Comparison of ENCODE assay signal across 8 cellular contexts in genomic region chr6:33411632-33412005, GRCh38. TPM values are rescaled to one million over a fixed set of nuclear protein-coding genes. Genes with fewer than 3 reads are reported as not detected.
DNase-seq lines count a peak whose midpoint lies in the region; ATAC-seq, FAIRE-seq and TF ChIP-seq lines count a peak whose summit lies in the region.

No MANE protein-coding gene starts in this region.

- H4K20me1 ChIP-seq in PC-3 (ENCODE audit: low read length), result no peaks in the 10 kb centered on the region
- no peaks in the 10 kb centered on the region for H4K20me1 ChIP-seq in endothelial cell of umbilical vein (replicated peaks; ENCODE audit: control insufficient read depth, extremely low read depth, insufficient read depth, low read length)

- no peaks in the 10 kb centered on the region for H3K9me2 ChIP-seq in PC-3 (replicated peaks; ENCODE audit: low read length)

- H3K27ac Mint-ChIP-seq in CD8-positive, alpha-beta T cell, result peak overlapping the region; percentile 96

- no peaks in the 10 kb centered on the region for H3K9me3 Mint-ChIP-seq in CD8-positive, alpha-beta T cell

- H3K9me3 ChIP-seq in CD8-positive, alpha-beta T cell (ENCODE audit: low read length), result no peaks in the 10 kb centered on the region
- H3K9me3 ChIP-seq in PC-3 (ENCODE audit: low read length), result no peaks in the 10 kb centered on the region
- no peaks in the 10 kb centered on the region for H3K9me3 ChIP-seq in endothelial cell of umbilical vein (replicated peaks; ENCODE audit: control insufficient read depth, insufficient read depth, low read length)
- no peaks in the 10 kb centered on the region for H3K9me3 ChIP-seq in ovary

- WGBS in ovary, 3 donors, result 33 to 45% (median 35%) methylated on average over 6 of the region's 6 CpGs

- peaks cover 22% of the 10 kb centered on the region for H3K36me3 ChIP-seq in CD8-positive, alpha-beta T cell (ENCODE audit: insufficient read depth, low read length)
- H3K36me3 ChIP-seq in PC-3 (ENCODE audit: low read depth, low read length) (peaks cover 36% of the 10 kb centered on the region; the same call in 1 of the 2 replicates), endothelial cell of umbilical vein (ENCODE audit: control insufficient read depth in 2 of 2, extremely low read depth in 1 of 2, insufficient read depth in 2 of 2, low read length in 2 of 2) (peaks cover 4 to 22% of the 10 kb centered on the region in 2 experiments), ovary (no peaks in the 10 kb centered on the region)

- intact Hi-C loops in CD8-positive, alpha-beta T cell (cut with DNase I, micrococcal nuclease), result loop anchor here (2.0 to 10.0 kb wide), 6 partner anchors 441 to 1287 kb away; partner anchors contain the start of genes GPSM3 (in 2 of the 2), HMGA1 (in 2 of the 2), PBX2 (in 2 of the 2) and ATF6B (in 1 of the 2)
- intact Hi-C loops in PC-3 (cut with micrococcal nuclease) (loop anchor here (10.0 kb wide), 1 partner anchor 207 kb away; the partner anchor contains the start of genes HSD17B8, RING1, RXRB and SLC39A7), endothelial cell of umbilical vein (cut with micrococcal nuclease) (loop anchor here (10.0 kb wide), 1 partner anchor 437 kb away; no protein-coding TSS in a partner anchor), ovary (cut with DNase I) (loop anchor here in 3 of 4 donors (10.0 kb wide), 3 partner anchors 97 to 137 kb away; partner anchors contain the start of genes B3GALT4 (in 1 of the 3), RGL2 (in 1 of the 3), RPS18 (in 1 of the 3) and TAPBP (in 1 of the 3))

- H3F3A ChIP-seq in PC-3 (ENCODE audit: low read length, unreplicated experiment), result peaks cover 15% of the 10 kb centered on the region

- TF ChIP-seq CTCF in CD8-positive, alpha-beta T cell (IDR thresholded peaks at IDR 0.05), result no peak
- TF ChIP-seq CTCF in PC-3 (conservative IDR thresholded peaks at IDR 0.05; ENCODE audit: low read depth, low read length), result no peak
- no peak for TF ChIP-seq CTCF in endothelial cell of umbilical vein (IDR thresholded peaks at IDR 0.05; ENCODE audit: extremely low read depth in 1 of 2, insufficient read depth in 1 of 2, low read depth in 1 of 2, low read length in 2 of 2)
- no peak for TF ChIP-seq CTCF in ovary (IDR thresholded peaks at IDR 0.05)

- no TSS peak for BruUV-seq in PC-3 (replicated peaks; lab: Mats Ljungman, UMichigan)
- no TSS peak for BruUV-seq in endothelial cell of umbilical vein (replicated peaks; lab: Mats Ljungman, UMichigan)

- dilution Hi-C loops in endothelial cell of umbilical vein (cut with MboI; ENCODE audit: extremely low pct_ligation_motif_present, low sequenced_read_pairs), result no loop called here

- POLR2A ChIA-PET in CD8-positive, alpha-beta T cell (lab: Charles Lee), result interaction anchor here (1.1 to 1.5 kb wide), 6 partner anchors 14 to 159 kb away, joined by 3 to 9 read pairs (median 4); partner anchors contain the start of genes RPS18, VPS52 and ZBTB9
- POLR2A ChIA-PET in PC-3 (lab: Charles Lee; ENCODE audit: unreplicated experiment), result interaction anchor here (0.6 kb wide), 2 partner anchors 42 to 440 kb away, joined by 3 to 9 read pairs; partner anchors contain the start of gene ZBTB9
- POLR2A ChIA-PET in endothelial cell of umbilical vein (lab: Charles Lee), result no interaction called here

- TF ChIP-seq POLR2A in endothelial cell of umbilical vein (IDR thresholded peaks at IDR 0.05; ENCODE audit: low read depth, low read length) (no peak), ovary (IDR thresholded peaks at IDR 0.05) (no peak)

- peak overlapping the region; percentile 82 for H3K27ac ChIP-seq in CD8-positive, alpha-beta T cell (ENCODE audit: low read depth, low read length)
- H3K27ac ChIP-seq in PC-3 (ENCODE audit: low read length), result no peak overlapping the region
- H3K27ac ChIP-seq in endothelial cell of umbilical vein (ENCODE audit: insufficient read depth, low read depth, low read length), result peak overlapping the region; percentile 46
- peak overlapping the region; percentile 16 to 98 for H3K27ac ChIP-seq in ovary

- H3K9ac ChIP-seq in PC-3 (ENCODE audit: low read length) (peak overlapping the region; percentile 80), endothelial cell of umbilical vein (replicated peaks; ENCODE audit: extremely low read depth, insufficient read depth, low read length) (peak overlapping the region; percentile 63)

- DNase-seq in CD8-positive, alpha-beta T cell, result no peak
- DNase-seq in PC-3, result no peak
- DNase-seq in endothelial cell of umbilical vein (ENCODE audit: low read depth, low spot score), result no peak
- DNase-seq in ovary, result no peak
- DNase-seq in NCI-H1105 (lab: John Stamatoyannopoulos, UW), result no peak
- DNase-seq in GDM1 (lab: John Stamatoyannopoulos, UW), result no peak
- no peak for DNase-seq in NCI-H2171 treated with DMSO at 0.1 percent for 48 hours (lab: John Stamatoyannopoulos, UW)

- H2AFZ ChIP-seq in PC-3 (ENCODE audit: low read length) (no peak overlapping the region), endothelial cell of umbilical vein (ENCODE audit: low read depth, low read length) (no peak overlapping the region)

- H3K27me3 ChIP-seq in CD8-positive, alpha-beta T cell (ENCODE audit: insufficient read depth, low read length), result no peaks in the 10 kb centered on the region
- H3K27me3 ChIP-seq in PC-3 (ENCODE audit: low read length) (no peaks in the 10 kb centered on the region), endothelial cell of umbilical vein (ENCODE audit: control insufficient read depth in 2 of 2, insufficient read depth in 2 of 2, low read length in 2 of 2) (no peaks in the 10 kb centered on the region), ovary (no peaks in the 10 kb centered on the region)

- H3K4me3 Mint-ChIP-seq in CD8-positive, alpha-beta T cell, result peak overlapping the region; percentile 91

- ATAC-seq in CD8-positive, alpha-beta T cell, result no peak
- ATAC-seq in PC-3 (no peak), GM19035 (IDR thresholded peaks at IDR 0.05; ENCODE audit: unreplicated experiment) (no peak)

- H3K79me2 ChIP-seq in PC-3 (ENCODE audit: low read length), result peaks cover 23% of the 10 kb centered on the region
- peaks cover 5% of the 10 kb centered on the region for H3K79me2 ChIP-seq in endothelial cell of umbilical vein (ENCODE audit: control insufficient read depth, insufficient read depth, low read length)

- FAIRE-seq in endothelial cell of umbilical vein (lab: Jason Lieb, UNC), result no peak

- no peaks in the 10 kb centered on the region for H3K9me1 ChIP-seq in endothelial cell of umbilical vein (replicated peaks; ENCODE audit: control insufficient read depth, extremely low read depth, insufficient read depth, low read length)

- H3K4me1 Mint-ChIP-seq in CD8-positive, alpha-beta T cell (ENCODE audit: low read depth), result peaks cover 55% of the 10 kb centered on the region

- CTCF ChIA-PET in CD8-positive, alpha-beta T cell (lab: Charles Lee), result interaction anchor here (1.0 to 1.8 kb wide), 2 partner anchors 14 to 18 kb away, joined by 3 to 5 read pairs; no protein-coding TSS in a partner anchor
- CTCF ChIA-PET in PC-3 (lab: Charles Lee), result no interaction called here
- CTCF ChIA-PET in endothelial cell of umbilical vein (lab: Charles Lee), result interaction anchor here (0.6 to 1.2 kb wide), 2 partner anchors 14 to 214 kb away, joined by 3 to 5 read pairs; no protein-coding TSS in a partner anchor

- H3K36me3 Mint-ChIP-seq in CD8-positive, alpha-beta T cell, result peaks cover 50% of the 10 kb centered on the region

- H3K27me3 Mint-ChIP-seq in CD8-positive, alpha-beta T cell (ENCODE audit: low read depth), result no peaks in the 10 kb centered on the region

- peak overlapping the region; percentile 93 for H3K4me2 ChIP-seq in PC-3 (ENCODE audit: low read length)
- peak overlapping the region; percentile 86 for H3K4me2 ChIP-seq in endothelial cell of umbilical vein (ENCODE audit: insufficient read depth, low read length)

- peaks cover 54% of the 10 kb centered on the region for H3K4me1 ChIP-seq in CD8-positive, alpha-beta T cell (ENCODE audit: insufficient read depth, low read length)
- H3K4me1 ChIP-seq in PC-3 (ENCODE audit: insufficient read depth, low read length), result peaks cover 19% of the 10 kb centered on the region
- H3K4me1 ChIP-seq in endothelial cell of umbilical vein (ENCODE audit: control insufficient read depth, extremely low read depth, insufficient read depth, low read length), result peaks cover 14% of the 10 kb centered on the region
- H3K4me1 ChIP-seq in ovary (ENCODE audit: insufficient read depth), result no peaks in the 10 kb centered on the region

- no peak for TF ChIP-seq EP300 in ovary (IDR thresholded peaks at IDR 0.05)

- H3K4me3 ChIP-seq in CD8-positive, alpha-beta T cell (ENCODE audit: low read depth, low read length), result peak overlapping the region; percentile 51
- H3K4me3 ChIP-seq in PC-3 (ENCODE audit: low read length) (peak overlapping the region; percentile 91), endothelial cell of umbilical vein (replicated peaks in 1 of 3; ENCODE audit: insufficient read depth in 1 of 3, low read depth in 1 of 3, low read length in 3 of 3) (peak overlapping the region; percentile 73 to 85 (median 78)), ovary (peak overlapping the region; percentile 98)

RNA-seq across cellular contexts. Expression of gene PHF1, which starts 0.8 kb away (rescaled TPM):
- 100 to 1,000 TPM; 560 to 588 TPM for total RNA-seq in CD8-positive, alpha-beta T cell
- total RNA-seq in PC-3 (2014; rRNA removed) (36.6 and 40.3 TPM in 2 replicates), endothelial cell of umbilical vein (28.8 and 32.5 TPM in 2 replicates), ovary (100 to 1,000 TPM in 5 of 7 donors, 10 to 100 TPM in 2; 94.3 to 182 (median 123) TPM)
- polyA plus RNA-seq in endothelial cell of umbilical vein (53.1 and 62.6 TPM in 2 replicates), ovary (100 to 1,000 TPM in 1 of 2 donors, 10 to 100 TPM in 1; 80.7 to 179 TPM)
- polyA plus RNA-seq in endothelial cell of umbilical vein (2011; cell fraction: cytosol; rRNA removed), result 23.9 and 25.2 TPM in 2 replicates
- 186 and 227 TPM in 2 replicates for polyA plus RNA-seq in endothelial cell of umbilical vein (2011; cell fraction: nucleus; rRNA removed)
- 22.8 and 26.1 TPM in 2 replicates for polyA plus RNA-seq in endothelial cell of umbilical vein (2012)
- 22.3 and 26.8 TPM in 2 replicates for polyA minus RNA-seq in endothelial cell of umbilical vein
- polyA minus RNA-seq in endothelial cell of umbilical vein (2011; cell fraction: cytosol; rRNA and poly(A)+ RNA removed), result 8.6 TPM
- polyA minus RNA-seq in endothelial cell of umbilical vein (2011; cell fraction: nucleus; rRNA and poly(A)+ RNA removed), result 16.2 and 19.6 TPM in 2 replicates

RNA-seq across cellular contexts. Expression of gene CUTA, which starts 6.3 kb away (rescaled TPM):
- total RNA-seq in CD8-positive, alpha-beta T cell, result 100 to 1,000 TPM; 159 to 177 TPM
- total RNA-seq in PC-3 (2014; rRNA removed) (227 and 242 TPM in 2 replicates), endothelial cell of umbilical vein (133 TPM in 2 replicates), ovary (100 to 1,000 TPM; 125 to 238 (median 177) TPM)
- polyA plus RNA-seq in endothelial cell of umbilical vein (202 and 241 TPM in 2 replicates), ovary (100 to 1,000 TPM; 173 to 250 TPM)
- 189 and 191 TPM in 2 replicates for polyA plus RNA-seq in endothelial cell of umbilical vein (2011; cell fraction: cytosol; rRNA removed)
- polyA plus RNA-seq in endothelial cell of umbilical vein (2011; cell fraction: nucleus; rRNA removed), result 92.8 and 109 TPM in 2 replicates
- polyA plus RNA-seq in endothelial cell of umbilical vein (2012), result 123 and 151 TPM in 2 replicates
- 90.1 and 102 TPM in 2 replicates for polyA minus RNA-seq in endothelial cell of umbilical vein
- 143 TPM for polyA minus RNA-seq in endothelial cell of umbilical vein (2011; cell fraction: cytosol; rRNA and poly(A)+ RNA removed)
- 21.5 and 24.2 TPM in 2 replicates for polyA minus RNA-seq in endothelial cell of umbilical vein (2011; cell fraction: nucleus; rRNA and poly(A)+ RNA removed)

RNA-seq across cellular contexts. Expression of gene SYNGAP1, which starts 8.2 kb away (rescaled TPM):
- 10 to 100 TPM; 54.3 to 64.1 TPM for total RNA-seq in CD8-positive, alpha-beta T cell
- total RNA-seq in PC-3 (2014; rRNA removed) (1.9 and 2.9 TPM in 2 replicates), endothelial cell of umbilical vein (14.3 and 15.1 TPM in 2 replicates), ovary (10 to 100 TPM; 17.5 to 60.0 (median 43.1) TPM)
- polyA plus RNA-seq in endothelial cell of umbilical vein (7.3 and 7.9 TPM in 2 replicates), ovary (10 to 100 TPM; 14.6 to 29.8 TPM)
- polyA plus RNA-seq in endothelial cell of umbilical vein (2011; cell fraction: cytosol; rRNA removed), result 3.2 and 3.9 TPM in 2 replicates
- polyA plus RNA-seq in endothelial cell of umbilical vein (2011; cell fraction: nucleus; rRNA removed), result 36.2 and 44.4 TPM in 2 replicates
- polyA plus RNA-seq in endothelial cell of umbilical vein (2012), result 6.4 and 10.8 TPM in 2 replicates
- 6.2 and 9.3 TPM in 2 replicates for polyA minus RNA-seq in endothelial cell of umbilical vein
- polyA minus RNA-seq in endothelial cell of umbilical vein (2011; cell fraction: cytosol; rRNA and poly(A)+ RNA removed), result 0.31 TPM
- 11.4 and 14.9 TPM in 2 replicates for polyA minus RNA-seq in endothelial cell of umbilical vein (2011; cell fraction: nucleus; rRNA and poly(A)+ RNA removed)

RNA-seq across cellular contexts. Expression of gene KIFC1, which starts 20.0 kb away (rescaled TPM):
- total RNA-seq in CD8-positive, alpha-beta T cell, result 1 to 10 TPM; 1.6 to 2.1 TPM
- total RNA-seq in PC-3 (2014; rRNA removed) (60.6 and 66.7 TPM in 2 replicates), endothelial cell of umbilical vein (63.4 and 65.9 TPM in 2 replicates), ovary (1 to 10 TPM in 6 of 7 donors, under 1 TPM in 1; 0.60 to 3.9 (median 2.2) TPM)
- polyA plus RNA-seq in endothelial cell of umbilical vein (38.5 and 39.3 TPM in 2 replicates), ovary (1 to 10 TPM; 1.7 to 2.3 TPM)
- polyA plus RNA-seq in endothelial cell of umbilical vein (2011; cell fraction: cytosol; rRNA removed), result 46.2 and 46.6 TPM in 2 replicates
- 63.0 and 83.1 TPM in 2 replicates for polyA plus RNA-seq in endothelial cell of umbilical vein (2011; cell fraction: nucleus; rRNA removed)
- polyA plus RNA-seq in endothelial cell of umbilical vein (2012), result 15.2 and 30.1 TPM in 2 replicates
- polyA minus RNA-seq in endothelial cell of umbilical vein, result 40.6 and 41.9 TPM in 2 replicates
- polyA minus RNA-seq in endothelial cell of umbilical vein (2011; cell fraction: cytosol; rRNA and poly(A)+ RNA removed), result 33.3 TPM
- 36.4 and 42.0 TPM in 2 replicates for polyA minus RNA-seq in endothelial cell of umbilical vein (2011; cell fraction: nucleus; rRNA and poly(A)+ RNA removed)

RNA-seq across cellular contexts. Expression of gene ZBTB9, which starts 42.8 kb away (rescaled TPM):
- 1 to 10 TPM; 7.1 to 9.5 TPM for total RNA-seq in CD8-positive, alpha-beta T cell
- 7.0 and 9.1 TPM in 2 replicates for total RNA-seq in PC-3 (2014; rRNA removed)
- total RNA-seq in endothelial cell of umbilical vein, result 8.0 and 8.7 TPM in 2 replicates
- 4.7 and 4.9 TPM in 2 replicates for polyA plus RNA-seq in endothelial cell of umbilical vein
- polyA plus RNA-seq in endothelial cell of umbilical vein (2011; cell fraction: cytosol; rRNA removed), result 3.5 and 3.7 TPM in 2 replicates
- 7.2 and 7.5 TPM in 2 replicates for polyA plus RNA-seq in endothelial cell of umbilical vein (2011; cell fraction: nucleus; rRNA removed)
- 6.0 and 7.5 TPM in 2 replicates for polyA plus RNA-seq in endothelial cell of umbilical vein (2012)
- 8.0 and 9.0 TPM in 2 replicates for polyA minus RNA-seq in endothelial cell of umbilical vein
- polyA minus RNA-seq in endothelial cell of umbilical vein (2011; cell fraction: cytosol; rRNA and poly(A)+ RNA removed), result 11.2 TPM
- polyA minus RNA-seq in endothelial cell of umbilical vein (2011; cell fraction: nucleus; rRNA and poly(A)+ RNA removed), result 2.1 and 3.5 TPM in 2 replicates
- total RNA-seq in ovary, result 10 to 100 TPM in 3 of 7 donors, 1 to 10 TPM in 4; 2.4 to 13.5 (median 8.8) TPM
- 10 to 100 TPM in 1 of 2 donors, 1 to 10 TPM in 1; 5.5 to 10.8 TPM for polyA plus RNA-seq in ovary
